ENCODE assay signal across 11 cellular contexts in genomic region chr12:53939141-53940108, GRCh38. TPM values are rescaled to one million over a fixed set of nuclear protein-coding genes. Genes with fewer than 3 reads are reported as not detected.
DNase-seq lines count a peak whose midpoint lies in the region; ATAC-seq, FAIRE-seq and TF ChIP-seq lines count a peak whose summit lies in the region.
"Had no signal": no experiment of that assay in that cellular context is flagged by ENCODE, and none has a peak within 500 bp of the region (broad histone marks: within the 10 kb centered on the region; RNA-seq: fewer than 3 reads in every experiment).

No MANE protein-coding gene starts in this region.

- no peak for DNase-seq in IMR-90
- DNase-seq in effector memory CD8-positive, alpha-beta T cell: no peak
- DNase-seq in neuronal stem cell (ENCODE audit: low spot score): no peak
- no peak for DNase-seq in small intestine
- no peak for DNase-seq in CD1c-positive myeloid dendritic cell (ENCODE audit: extremely low spot score)
- DNase-seq in cerebellar nuclear complex (lab: John Stamatoyannopoulos, UW): no peak
- no peak for DNase-seq in hypothalamus (lab: John Stamatoyannopoulos, UW)
- DNase-seq: activated CD4-positive, alpha-beta T cell treated with anti-CD3 and anti-CD28 coated beads for 1 hour; DND-41 had no signal

- H2AK5ac ChIP-seq in IMR-90 (ENCODE audit: low read depth, low read length) (no peak overlapping the region), neuronal stem cell (ENCODE audit: low read depth, low read length) (peak overlapping the region; percentile 38)

- H3K9me3 Mint-ChIP-seq in effector memory CD8-positive, alpha-beta T cell: no peaks in the 10 kb centered on the region

- WGBS in IMR-90 (ENCODE audit: extremely low coverage in 2 of 2, insufficient read length in 1 of 2), 2 experiments: 9% methylated on average over 47 of the region's 91 CpGs; no CpG with 5 or more reads in 1 of the 2 experiments
- WGBS in neuronal stem cell (ENCODE audit: extremely low coverage in 2 of 2, insufficient read length in 2 of 2, insufficient replicate concordance in 1 of 2), 2 donors: no CpG with 5 or more reads among the region's 91 CpGs
- WGBS in small intestine, 3 donors: 7 to 12% (median 8%) methylated on average over 78 to 91 of the region's 91 CpGs

- H2AK9ac ChIP-seq in IMR-90 (replicated peaks; ENCODE audit: low read depth, low read length, poor library complexity): no peak overlapping the region

- H3K4me3 ChIP-seq in IMR-90 (ENCODE audit: insufficient read depth, low read depth, low read length) (no peak overlapping the region), neuronal stem cell (ENCODE audit: low read length in 2 of 2) (no peak overlapping the region), small intestine (ENCODE audit: low read depth in 1 of 2, low read length in 2 of 2) (no peak overlapping the region)

- H3K14ac ChIP-seq in IMR-90 (replicated peaks; ENCODE audit: low read depth, low read length) (no peak overlapping the region), neuronal stem cell (ENCODE audit: low read length) (no peak overlapping the region)

- H2BK12ac ChIP-seq in neuronal stem cell (ENCODE audit: low read length): no peak overlapping the region

- in situ Hi-C loops in IMR-90 (cut with MboI; ENCODE audit: low sequenced_read_pairs): no loop called here

- H4K20me1 ChIP-seq in IMR-90 (ENCODE audit: insufficient read depth, low read length): no peaks in the 10 kb centered on the region

- no peaks in the 10 kb centered on the region for H3K9me1 ChIP-seq in IMR-90 (ENCODE audit: insufficient read depth, low read length)

- no peak overlapping the region for H3K27ac Mint-ChIP-seq in effector memory CD8-positive, alpha-beta T cell

- H2BK120ac ChIP-seq in IMR-90 (ENCODE audit: low read depth, low read length) (no peak overlapping the region), neuronal stem cell (ENCODE audit: low read depth, low read length) (no peak overlapping the region)

- no peaks in the 10 kb centered on the region for H3K36me3 ChIP-seq in IMR-90 (ENCODE audit: control insufficient read depth, insufficient read depth, low read length)
- H3K36me3 ChIP-seq in neuronal stem cell (replicated peaks in 1 of 2; ENCODE audit: control insufficient read depth in 2 of 2, insufficient read depth in 2 of 2, low read length in 2 of 2): no peaks in the 10 kb centered on the region
- no peaks in the 10 kb centered on the region for H3K36me3 ChIP-seq in small intestine (ENCODE audit: control insufficient read depth in 2 of 2, insufficient read depth in 2 of 2, low read length in 2 of 2)

- no peak for TF ChIP-seq RAD21 in IMR-90 (IDR thresholded peaks at IDR 0.05; ENCODE audit: low read length)

- no TSS peak for BruUV-seq in IMR-90 (replicated peaks; lab: Mats Ljungman, UMichigan)

- H3K4me1 Mint-ChIP-seq in effector memory CD8-positive, alpha-beta T cell (ENCODE audit: low read depth in 2 of 2): peaks cover 3 to 12% of the 10 kb centered on the region in 2 donors

- H3K79me1 ChIP-seq in IMR-90 (ENCODE audit: low read depth in 1 of 2, low read length in 2 of 2): no peaks in the 10 kb centered on the region
- no peaks in the 10 kb centered on the region for H3K79me1 ChIP-seq in neuronal stem cell (ENCODE audit: low read depth, low read length)

- TF ChIP-seq POLR2A in IMR-90 (IDR thresholded peaks at IDR 0.05; ENCODE audit: low read depth, low read length): no peak

- TF ChIP-seq CTCF in C4-2B (conservative IDR thresholded peaks at IDR 0.05) (no peak), IMR-90 (conservative IDR thresholded peaks at IDR 0.05; ENCODE audit: low read depth, low read length) (no peak)

- ATAC-seq in IMR-90 (ENCODE audit: low read depth): peak; percentile 35
- no peak for ATAC-seq in effector memory CD8-positive, alpha-beta T cell (replicated peaks)

- H3K4me2 ChIP-seq in IMR-90 (ENCODE audit: low read depth, low read length) (no peak overlapping the region), neuronal stem cell (ENCODE audit: insufficient read depth, low read length, poor library complexity, severe bottlenecking) (peak overlapping the region; percentile 39)

- no peak overlapping the region for H2BK5ac ChIP-seq in IMR-90 (ENCODE audit: low read depth, low read length, poor library complexity, severe bottlenecking)
- no peak overlapping the region for H2BK5ac ChIP-seq in neuronal stem cell (ENCODE audit: low read length)

- H3K4me1 ChIP-seq in IMR-90 (ENCODE audit: control insufficient read depth, insufficient read depth, low read length): no peaks in the 10 kb centered on the region
- no peaks in the 10 kb centered on the region for H3K4me1 ChIP-seq in neuronal stem cell (ENCODE audit: control insufficient read depth in 2 of 2, insufficient read depth in 1 of 2, low read depth in 1 of 2, low read length in 2 of 2)
- no peaks in the 10 kb centered on the region for H3K4me1 ChIP-seq in small intestine (ENCODE audit: control insufficient read depth in 2 of 2, insufficient read depth in 1 of 2, low read depth in 1 of 2, low read length in 1 of 2)

- no peak overlapping the region for H4K5ac ChIP-seq in IMR-90 (ENCODE audit: low read depth, low read length)

- H3K9me3 ChIP-seq in IMR-90 (ENCODE audit: control insufficient read depth, insufficient read depth, low read length): peaks cover 9% of the 10 kb centered on the region
- H3K9me3 ChIP-seq in neuronal stem cell (replicated peaks in 1 of 2; ENCODE audit: control insufficient read depth in 2 of 2, insufficient read depth in 1 of 2, low read depth in 1 of 2, low read length in 2 of 2): peaks cover 0 to 9% of the 10 kb centered on the region in 2 donors
- H3K9me3 ChIP-seq in small intestine (ENCODE audit: control insufficient read depth, low read depth): no peaks in the 10 kb centered on the region

- H2BK20ac ChIP-seq in IMR-90 (ENCODE audit: low read depth, low read length): no peak overlapping the region

- H2BK15ac ChIP-seq in IMR-90 (ENCODE audit: low read depth, low read length) (no peak overlapping the region), neuronal stem cell (ENCODE audit: low read length) (no peak overlapping the region)

- peak overlapping the region; percentile 0 to 17 for H3K4me3 Mint-ChIP-seq in effector memory CD8-positive, alpha-beta T cell

- no peak overlapping the region for H4K91ac ChIP-seq in IMR-90 (ENCODE audit: insufficient read depth, low read depth, low read length)
- H4K91ac ChIP-seq in neuronal stem cell (ENCODE audit: low read depth, low read length, poor library complexity): no peak overlapping the region

- H3K9ac ChIP-seq in IMR-90 (ENCODE audit: low read depth, low read length) (no peak overlapping the region), neuronal stem cell (ENCODE audit: low read depth, low read length, poor library complexity) (no peak overlapping the region)

- POLR2A ChIA-PET in IMR-90 (lab: Charles Lee; ENCODE audit: unreplicated experiment): no interaction called here

- H3K23ac ChIP-seq in IMR-90 (ENCODE audit: low read depth, low read length): no peak overlapping the region
- peak overlapping the region; percentile 83 for H3K23ac ChIP-seq in neuronal stem cell (ENCODE audit: low read depth, low read length, poor library complexity)

- H3K56ac ChIP-seq in IMR-90 (ENCODE audit: extremely low read depth, insufficient read depth, low read length): no peak overlapping the region

- dilution Hi-C loops in IMR-90 (cut with HindIII; ENCODE audit: low sequenced_read_pairs, unreplicated experiment): no loop called here

- H3K27me3 Mint-ChIP-seq in effector memory CD8-positive, alpha-beta T cell: peaks cover 92 to 100% of the 10 kb centered on the region in 2 donors

- H3K18ac ChIP-seq in IMR-90 (ENCODE audit: low read depth, low read length): no peak overlapping the region
- peak overlapping the region; percentile 83 for H3K18ac ChIP-seq in neuronal stem cell (ENCODE audit: low read length)

- H3K27ac ChIP-seq in C4-2B (peak overlapping the region; percentile 77), IMR-90 (ENCODE audit: insufficient read depth, low read length) (no peak overlapping the region), neuronal stem cell (replicated peaks; ENCODE audit: low read length) (no peak overlapping the region), small intestine (ENCODE audit: low read depth in 1 of 2, low read length in 1 of 2) (no peak overlapping the region)

- intact Hi-C loops in IMR-90 (cut with micrococcal nuclease): no loop called here

- H3K36me3 Mint-ChIP-seq in effector memory CD8-positive, alpha-beta T cell (ENCODE audit: insufficient read depth): peaks cover 26% of the 10 kb centered on the region

- H3K27me3 ChIP-seq in IMR-90 (ENCODE audit: control insufficient read depth, insufficient read depth, low read length) (peaks cover 87% of the 10 kb centered on the region), neuronal stem cell (ENCODE audit: control insufficient read depth in 3 of 3, insufficient read depth in 3 of 3, low read depth in 1 of 3, low read length in 3 of 3) (peaks cover 66 to 99% (median 90%) of the 10 kb centered on the region in 3 experiments), small intestine (ENCODE audit: control insufficient read depth in 2 of 2, insufficient read depth in 2 of 2, low read length in 2 of 2) (peaks cover 10 to 55% of the 10 kb centered on the region in 2 donors)

- CTCF ChIA-PET in IMR-90 (lab: Yijun Ruan, JAX): no interaction called here

- no peak for FAIRE-seq in small intestine (lab: Jason Lieb, UNC)

- H2AFZ ChIP-seq in IMR-90 (replicated peaks; ENCODE audit: low read length, poor library complexity) (no peak overlapping the region), neuronal stem cell (ENCODE audit: low read length) (peak overlapping the region; percentile 68)

- H3K4ac ChIP-seq in IMR-90 (ENCODE audit: low read depth, low read length) (no peak overlapping the region), neuronal stem cell (ENCODE audit: low read length) (no peak overlapping the region)

- no peak overlapping the region for H4K8ac ChIP-seq in IMR-90 (ENCODE audit: low read depth in 2 of 2, low read length in 2 of 2)
- no peak overlapping the region for H4K8ac ChIP-seq in neuronal stem cell (ENCODE audit: low read depth, low read length)

RNA-seq across cellular contexts. Expression of gene HOXC13, which starts 0.8 kb away (rescaled TPM):
- total RNA-seq in IMR-90 (2012; rRNA removed): not detected in 2 replicates
- polyA plus RNA-seq in IMR-90 (2012; rRNA removed): not detected in 2 replicates
- polyA plus RNA-seq in IMR-90 (2012; cell fraction: cytosol; rRNA removed): not detected in 2 replicates
- polyA plus RNA-seq in IMR-90 (2012; cell fraction: nucleus; rRNA removed; ENCODE audit: low replicate concordance): not detected in 2 replicates
- polyA plus RNA-seq in neuronal stem cell (2013, experiment 1 of 2): not detected
- polyA plus RNA-seq in neuronal stem cell (2013, experiment 2 of 2): 0.01 TPM
- polyA plus RNA-seq in small intestine: not detected
- total RNA-seq: cerebellum had no signal

RNA-seq across cellular contexts. Expression of gene HOXC12, which starts 15.3 kb away (rescaled TPM):
- total RNA-seq in IMR-90 (2012; rRNA removed): not detected in 2 replicates
- polyA plus RNA-seq in IMR-90 (2012; rRNA removed): not detected in 2 replicates
- polyA plus RNA-seq in IMR-90 (2012; cell fraction: cytosol; rRNA removed): not detected in 2 replicates
- polyA plus RNA-seq in IMR-90 (2012; cell fraction: nucleus; rRNA removed; ENCODE audit: low replicate concordance): not detected in 2 replicates
- not detected for polyA plus RNA-seq in neuronal stem cell (2013, experiment 1 of 2)
- not detected for polyA plus RNA-seq in neuronal stem cell (2013, experiment 2 of 2)
- not detected for polyA plus RNA-seq in small intestine
- total RNA-seq: cerebellum had no signal

RNA-seq across cellular contexts. Expression of gene HOXC11, which starts 33.5 kb away (rescaled TPM):
- not detected in 2 replicates for total RNA-seq in IMR-90 (2012; rRNA removed)
- polyA plus RNA-seq in IMR-90 (2012; rRNA removed): not detected in 2 replicates
- not detected in 2 replicates for polyA plus RNA-seq in IMR-90 (2012; cell fraction: cytosol; rRNA removed)
- not detected in 2 replicates for polyA plus RNA-seq in IMR-90 (2012; cell fraction: nucleus; rRNA removed; ENCODE audit: low replicate concordance)
- not detected for polyA plus RNA-seq in neuronal stem cell (2013, experiment 1 of 2)
- not detected for polyA plus RNA-seq in neuronal stem cell (2013, experiment 2 of 2)
- under 1 TPM; 0.03 to 0.81 (median 0.45) TPM for polyA plus RNA-seq in small intestine
- total RNA-seq: cerebellum had no signal

RNA-seq across cellular contexts. Expression of gene HOTAIR, which starts 35.3 kb away (rescaled TPM):
- not detected in 2 replicates for total RNA-seq in IMR-90 (2012; rRNA removed)
- not detected in 2 replicates for polyA plus RNA-seq in IMR-90 (2012; rRNA removed)
- not detected in 2 replicates for polyA plus RNA-seq in IMR-90 (2012; cell fraction: cytosol; rRNA removed)
- polyA plus RNA-seq in IMR-90 (2012; cell fraction: nucleus; rRNA removed; ENCODE audit: low replicate concordance): not detected in 2 replicates
- polyA plus RNA-seq in neuronal stem cell (2013, experiment 1 of 2): not detected
- not detected for polyA plus RNA-seq in neuronal stem cell (2013, experiment 2 of 2)
- not detected for polyA plus RNA-seq in small intestine
- total RNA-seq: cerebellum had no signal

RNA-seq across cellular contexts. Expression of gene HOXC10, which starts 45.5 kb away (rescaled TPM):
- total RNA-seq in IMR-90 (2012; rRNA removed): not detected in 2 replicates
- polyA plus RNA-seq in IMR-90 (2012; rRNA removed) (0.15 TPM in 1 of 2 replicates, not detected in the other), small intestine (not detected)
- not detected in 2 replicates for polyA plus RNA-seq in IMR-90 (2012; cell fraction: cytosol; rRNA removed)
- polyA plus RNA-seq in IMR-90 (2012; cell fraction: nucleus; rRNA removed; ENCODE audit: low replicate concordance): not detected in 2 replicates
- polyA plus RNA-seq in neuronal stem cell (2013, experiment 1 of 2): not detected
- polyA plus RNA-seq in neuronal stem cell (2013, experiment 2 of 2): not detected
- total RNA-seq: cerebellum had no signal
